8 cellular contexts compared by ENCODE assay signal in genomic region chr12:120227233-120228040, GRCh38. TPM values are rescaled to one million over a fixed set of nuclear protein-coding genes. Genes with fewer than 3 reads are reported as not detected.
DNase-seq lines count a peak whose midpoint lies in the region; ATAC-seq and TF ChIP-seq lines count a peak whose summit lies in the region.

No MANE protein-coding gene starts in this region.

- ATAC-seq in omental fat pad (ENCODE audit: low FRiP score), result no peak

- H3K27me3 ChIP-seq in Loucy (ENCODE audit: insufficient read depth, low read length, poor library complexity, severe bottlenecking) (no peaks in the 10 kb centered on the region), trophoblast cell (ENCODE audit: insufficient read depth, low read length) (no peaks in the 10 kb centered on the region)

- peak overlapping the region; percentile 56 for H3K4ac ChIP-seq in trophoblast cell (ENCODE audit: low read depth, low read length)

- no peaks in the 10 kb centered on the region; the same call in 1 of the 2 replicates for H3F3A ChIP-seq in Loucy (ENCODE audit: low read depth)

- peak overlapping the region; percentile 99 for H3K27ac ChIP-seq in epithelial cell of prostate
- peak overlapping the region; percentile 100 for H3K27ac ChIP-seq in trophoblast cell (ENCODE audit: low read depth, low read length)

- peak; percentile 53 for DNase-seq in NCI-H510A treated with DMSO at 0.1 percent for 48 hours (lab: John Stamatoyannopoulos, UW)
- no peak for DNase-seq in NCI-H510A (lab: John Stamatoyannopoulos, UW)
- DNase-seq in epithelial cell of prostate (ENCODE audit: low read depth, low spot score), result no peak
- DNase-seq in trophoblast cell, result no peak
- DNase-seq in omental fat pad (ENCODE audit: low spot score), result no peak
- DNase-seq in foreskin melanocyte, result no peak
- DNase-seq in G401 (ENCODE audit: low spot score), result no peak

- H3K4me1 ChIP-seq in Loucy (ENCODE audit: insufficient read depth, low read length, poor library complexity, severe bottlenecking) (peaks cover 40% of the 10 kb centered on the region), trophoblast cell (ENCODE audit: control insufficient read depth in 1 of 2, insufficient read depth in 2 of 2, low read length in 2 of 2) (peaks cover 46 to 50% of the 10 kb centered on the region in 2 experiments)

- H2BK120ac ChIP-seq in trophoblast cell (ENCODE audit: insufficient read depth, low read length, poor library complexity), result no peak overlapping the region

- peak overlapping the region; percentile 33 for H2BK12ac ChIP-seq in trophoblast cell (ENCODE audit: low read length)

- H3K23ac ChIP-seq in trophoblast cell (ENCODE audit: low read length), result no peak overlapping the region

- peak overlapping the region; percentile 75 for H2BK5ac ChIP-seq in trophoblast cell (ENCODE audit: low read depth, low read length, poor library complexity)

- peaks cover 38% of the 10 kb centered on the region for H3K79me1 ChIP-seq in trophoblast cell (ENCODE audit: low read length)

- in situ Hi-C loops in G401 (cut with HindIII; ENCODE audit: low sequenced_read_pairs), result loop anchor here (10.0 kb wide), 1 partner anchor 217 kb away; the partner anchor contains the start of genes GATC and TRIAP1

- WGBS in trophoblast cell (ENCODE audit: extremely low coverage, insufficient coverage, insufficient read length), result no CpG with 5 or more reads among the region's 8 CpGs

- no peak overlapping the region for H2AK5ac ChIP-seq in trophoblast cell (ENCODE audit: low read length)

- TF ChIP-seq CTCF in Loucy (conservative IDR thresholded peaks at IDR 0.05; ENCODE audit: low read length) (no peak), omental fat pad (IDR thresholded peaks at IDR 0.05) (no peak)

- H3K4me2 ChIP-seq in Loucy (ENCODE audit: low read depth, low read length, poor library complexity, severe bottlenecking), result no peak overlapping the region
- H3K4me2 ChIP-seq in trophoblast cell (ENCODE audit: low read length), result peak overlapping the region; percentile 32

- no peak overlapping the region for H3K9ac ChIP-seq in Loucy (ENCODE audit: low read depth, low read length, poor library complexity, severe bottlenecking)
- H3K9ac ChIP-seq in trophoblast cell (ENCODE audit: low read length), result no peak overlapping the region

- no peaks in the 10 kb centered on the region for H4K20me1 ChIP-seq in Loucy (ENCODE audit: insufficient read depth, low read length, poor library complexity, severe bottlenecking)

- no peak overlapping the region for H3K18ac ChIP-seq in trophoblast cell (ENCODE audit: low read length)

- H4K8ac ChIP-seq in trophoblast cell (ENCODE audit: low read depth, low read length), result peak overlapping the region; percentile 19

- H4K12ac ChIP-seq in trophoblast cell (ENCODE audit: low read depth, low read length), result no peak overlapping the region

- no peaks in the 10 kb centered on the region for H3K36me3 ChIP-seq in Loucy (ENCODE audit: insufficient read depth, low read length)
- peaks cover 36 to 40% of the 10 kb centered on the region in 2 experiments for H3K36me3 ChIP-seq in trophoblast cell (ENCODE audit: control insufficient read depth in 1 of 2, insufficient read depth in 2 of 2, low read length in 2 of 2)

- no peak overlapping the region for H3K4me3 ChIP-seq in Loucy (ENCODE audit: low read length, poor library complexity, severe bottlenecking)
- H3K4me3 ChIP-seq in trophoblast cell (ENCODE audit: low read depth, low read length), result no peak overlapping the region

- H3K14ac ChIP-seq in trophoblast cell (ENCODE audit: low read length), result no peak overlapping the region

- H2AFZ ChIP-seq in Loucy (ENCODE audit: low read length), result peak overlapping the region; percentile 83; the same call in 1 of the 2 replicates
- H2AFZ ChIP-seq in trophoblast cell (ENCODE audit: insufficient read depth, low read length, poor library complexity), result no peak overlapping the region

- H3K9me3 ChIP-seq in Loucy (ENCODE audit: insufficient read depth, low read depth, low read length) (no peaks in the 10 kb centered on the region), trophoblast cell (ENCODE audit: insufficient read depth, low read depth, low read length) (no peaks in the 10 kb centered on the region)

- H3K79me2 ChIP-seq in Loucy (ENCODE audit: insufficient read depth, low read length), result no peaks in the 10 kb centered on the region
- peaks cover 27% of the 10 kb centered on the region for H3K79me2 ChIP-seq in trophoblast cell (ENCODE audit: control insufficient read depth, insufficient read depth, low read length, poor library complexity)

- no peaks in the 10 kb centered on the region for H3K9me2 ChIP-seq in Loucy (replicated peaks; ENCODE audit: low read depth, low read length)

- H4K91ac ChIP-seq in trophoblast cell (ENCODE audit: low read depth, low read length), result peak overlapping the region; percentile 20

RNA-seq across cellular contexts. Expression of gene RPLP0, which starts 26.5 kb away (rescaled TPM):
- polyA plus RNA-seq in trophoblast cell (2013), result 2,531 and 2,584 TPM in 2 replicates
- total RNA-seq in omental fat pad, result 1,000 to 10,000 TPM; 2,289 to 4,489 (median 2,885) TPM
- total RNA-seq in G401 (2014; rRNA removed; shearing (Covaris generic)), result 6,017 and 6,466 TPM in 2 replicates

RNA-seq across cellular contexts. Expression of gene GCN1, which starts 32.9 kb away (rescaled TPM):
- 41.3 and 42.4 TPM in 2 replicates for polyA plus RNA-seq in trophoblast cell (2013)
- 10 to 100 TPM; 52.5 to 99.4 (median 72.1) TPM for total RNA-seq in omental fat pad
- total RNA-seq in G401 (2014; rRNA removed; shearing (Covaris generic)), result 65.2 and 79.0 TPM in 2 replicates

RNA-seq across cellular contexts. Expression of gene PXN, which starts 38.1 kb away (rescaled TPM):
- 99.6 and 100 TPM in 2 replicates for polyA plus RNA-seq in trophoblast cell (2013)
- 100 to 1,000 TPM in 1 of 4 donors, 10 to 100 TPM in 3; 40.0 to 151 (median 73.1) TPM for total RNA-seq in omental fat pad
- total RNA-seq in G401 (2014; rRNA removed; shearing (Covaris generic)), result 18.8 and 24.5 TPM in 2 replicates
